8 cellular contexts compared by ENCODE assay signal in genomic region chr20:10501377-10501776, GRCh38.
DNase-seq lines count a peak whose midpoint lies in the region; ATAC-seq and TF ChIP-seq lines count a peak whose summit lies in the region.

No MANE protein-coding gene starts in this region.

- in situ Hi-C loops in GM13977 (cut with MboI; ENCODE audit: low pct_unique_long_range_greater_than_20kb, low sequenced_read_pairs, unreplicated experiment), result no loop called here

- peak; percentile 36 to 37 for ATAC-seq in activated T-cell treated with anti-CD3 and anti-CD28 coated beads, Interleukin-2, amount 50 U/mL, for 4 hours
- ATAC-seq in upper lobe of right lung (peak; percentile 70), HG03571 (IDR thresholded peaks at IDR 0.05; ENCODE audit: unreplicated experiment) (no peak)

- no peaks in the 10 kb centered on the region for H3K9me3 Mint-ChIP-seq in MCF 10A (ENCODE audit: unreplicated experiment)
- no peaks in the 10 kb centered on the region for H3K9me3 Mint-ChIP-seq in activated T-cell treated with anti-CD3 and anti-CD28 coated beads, Interleukin-2, amount 50 U/mL, for 4 hours
- no peaks in the 10 kb centered on the region for H3K9me3 Mint-ChIP-seq in Calu3 (ENCODE audit: low read depth, unreplicated experiment)

- H3K4me3 ChIP-seq in breast epithelium (peak overlapping the region in 2 of 3 donors; percentile 6 to 42), iPS-20b (ENCODE audit: low read length) (no peak overlapping the region), upper lobe of right lung (peak overlapping the region; percentile 6)

- BruUV-seq in MCF 10A (replicated peaks; lab: Mats Ljungman, UMichigan) (no TSS peak), Calu3 (replicated peaks; lab: Mats Ljungman, UMichigan) (no TSS peak)

- CTCF ChIA-PET in MCF 10A (lab: Yijun Ruan, JAX), result interaction anchor here (0.7 kb wide), 1 partner anchor 23 kb away, joined by 3 read pairs; no protein-coding TSS in a partner anchor
- CTCF ChIA-PET in Calu3 (lab: Charles Lee), result no interaction called here

- H3K9ac ChIP-seq in iPS-20b (ENCODE audit: low read depth, low read length), result no peak overlapping the region; the same call in 1 of the 2 replicates

- no peaks in the 10 kb centered on the region for H3K36me3 ChIP-seq in breast epithelium
- no peaks in the 10 kb centered on the region for H3K36me3 ChIP-seq in iPS-20b (ENCODE audit: insufficient read depth, low read depth, low read length)
- H3K36me3 ChIP-seq in upper lobe of right lung, result no peaks in the 10 kb centered on the region

- H3K27me3 ChIP-seq in breast epithelium, result no peaks in the 10 kb centered on the region
- H3K27me3 ChIP-seq in iPS-20b (ENCODE audit: insufficient read depth, low read length), result no peaks in the 10 kb centered on the region
- no peaks in the 10 kb centered on the region for H3K27me3 ChIP-seq in upper lobe of right lung

- H3K9me3 ChIP-seq in breast epithelium (no peaks in the 10 kb centered on the region), iPS-20b (ENCODE audit: insufficient read depth, low read depth, low read length) (no peaks in the 10 kb centered on the region), upper lobe of right lung (no peaks in the 10 kb centered on the region)

- TF ChIP-seq POLR2A in breast epithelium (IDR thresholded peaks at IDR 0.05), result no peak

- H3K36me3 Mint-ChIP-seq in MCF 10A (ENCODE audit: insufficient read depth, unreplicated experiment) (no peaks in the 10 kb centered on the region), Calu3 (ENCODE audit: insufficient read depth, unreplicated experiment) (no peaks in the 10 kb centered on the region)
- H3K36me3 Mint-ChIP-seq in activated T-cell treated with anti-CD3 and anti-CD28 coated beads, Interleukin-2, amount 50 U/mL, for 4 hours (ENCODE audit: insufficient read depth), result peaks cover 3% of the 10 kb centered on the region

- H3K4me1 ChIP-seq in breast epithelium (peaks cover 0 to 14% of the 10 kb centered on the region in 2 donors), iPS-20b (ENCODE audit: insufficient read depth, low read length) (peaks cover 20% of the 10 kb centered on the region), upper lobe of right lung (peaks cover 26% of the 10 kb centered on the region)

- TF ChIP-seq CTCF in breast epithelium (IDR thresholded peaks at IDR 0.05) (no peak), MCF 10A (IDR thresholded peaks at IDR 0.05; ENCODE audit: unreplicated experiment) (no peak), upper lobe of right lung (IDR thresholded peaks at IDR 0.05) (no peak), GM13977 (IDR thresholded peaks at IDR 0.05; ENCODE audit: extremely low read depth, insufficient read depth, missing control alignments) (no peak), Calu3 (IDR thresholded peaks at IDR 0.05; ENCODE audit: unreplicated experiment) (no peak)

- H3K27ac ChIP-seq in breast epithelium, result peak overlapping the region; percentile 25 to 60
- peak overlapping the region; percentile 69 for H3K27ac ChIP-seq in iPS-20b (ENCODE audit: low read length)
- H3K27ac ChIP-seq in upper lobe of right lung, result peak overlapping the region; percentile 48

- POLR2A ChIA-PET in MCF 10A (lab: Yijun Ruan, JAX), result no interaction called here

- H3K4me1 Mint-ChIP-seq in MCF 10A (ENCODE audit: insufficient read depth, unreplicated experiment) (peaks cover 54% of the 10 kb centered on the region), Calu3 (ENCODE audit: low read depth, unreplicated experiment) (peaks cover 5% of the 10 kb centered on the region)
- peaks cover 39% of the 10 kb centered on the region for H3K4me1 Mint-ChIP-seq in activated T-cell treated with anti-CD3 and anti-CD28 coated beads, Interleukin-2, amount 50 U/mL, for 4 hours (ENCODE audit: low read depth)

- H3K4me3 Mint-ChIP-seq in MCF 10A (ENCODE audit: unreplicated experiment) (no peak overlapping the region), Calu3 (ENCODE audit: low read depth, unreplicated experiment) (no peak overlapping the region)
- H3K4me3 Mint-ChIP-seq in activated T-cell treated with anti-CD3 and anti-CD28 coated beads, Interleukin-2, amount 50 U/mL, for 4 hours, result peak overlapping the region; percentile 82

- intact Hi-C loops in breast epithelium (cut with DNase I; ENCODE audit: low total_unique reads) (no loop called here), MCF 10A (cut with micrococcal nuclease) (no loop called here), upper lobe of right lung (cut with DNase I) (no loop called here), Calu3 (cut with micrococcal nuclease; ENCODE audit: unreplicated experiment) (no loop called here)

- no peaks in the 10 kb centered on the region for H3K27me3 Mint-ChIP-seq in MCF 10A (ENCODE audit: insufficient read depth, unreplicated experiment)
- H3K27me3 Mint-ChIP-seq in activated T-cell treated with anti-CD3 and anti-CD28 coated beads, Interleukin-2, amount 50 U/mL, for 4 hours (ENCODE audit: low read depth), result no peaks in the 10 kb centered on the region
- no peaks in the 10 kb centered on the region for H3K27me3 Mint-ChIP-seq in Calu3 (ENCODE audit: unreplicated experiment)

- peak in 1 of 2 donors; percentile 89 for DNase-seq in breast epithelium (ENCODE audit: low spot score in 2 of 2)
- DNase-seq in MCF 10A (ENCODE audit: unreplicated experiment), result no peak
- DNase-seq in activated T-cell treated with anti-CD3 and anti-CD28 coated beads, Interleukin-2, amount 50 U/mL, for 4 hours, result no peak
- DNase-seq in upper lobe of right lung, result peak; percentile 75
- no peak for DNase-seq in GM13977 (ENCODE audit: low spot score)
- DNase-seq in Calu3, result no peak

- H3K27ac Mint-ChIP-seq in MCF 10A (ENCODE audit: low read depth, unreplicated experiment), result no peak overlapping the region
- no peak overlapping the region for H3K27ac Mint-ChIP-seq in Calu3 (ENCODE audit: unreplicated experiment)
